Comparison of ENCODE assay signal across 1 cellular context in the genomic region with DNA sequence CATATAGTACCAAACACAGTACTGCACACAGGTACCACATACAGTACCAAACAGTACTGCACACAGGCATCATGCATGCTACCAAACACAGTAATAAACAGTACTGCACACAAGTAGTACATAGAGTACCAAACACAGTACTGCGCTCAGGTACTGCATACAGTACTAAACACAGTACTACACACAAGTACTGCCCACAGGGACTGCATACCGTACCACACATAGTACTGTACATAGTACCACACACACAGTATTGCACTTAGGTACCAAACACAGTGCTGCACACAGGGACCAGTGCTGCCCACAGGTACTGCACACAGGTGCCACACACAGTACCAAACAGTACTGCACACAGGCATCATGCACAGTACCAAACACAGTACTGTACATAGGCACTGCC.
TF ChIP-seq lines count a peak whose summit lies in the region.

No MANE protein-coding gene starts in this region.

TF ChIP-seq in HepG2, 621 proteins besides CTCF, POLR2A, EP300 and RAD21 (continued from another document):
- no peak for TF ChIP-seq SIX1 (CRISPR knock-in tag; IDR thresholded peaks at IDR 0.05; ENCODE audit: borderline replicate concordance)
- TF ChIP-seq ASH2L (IDR thresholded peaks at IDR 0.05; ENCODE audit: insufficient read length, low read depth, low read length): no peak
- peak; percentile 98 for TF ChIP-seq ZSCAN21 (CRISPR knock-in tag; IDR thresholded peaks at IDR 0.05; ENCODE audit: borderline replicate concordance)
- no peak for TF ChIP-seq CEBPZ (IDR thresholded peaks at IDR 0.05; ENCODE audit: low read length)
